Comparison of ENCODE assay signal across 1 cellular context in genomic region chr2:20534913-20535801, GRCh38.
A peak's percentile ranks its signal among the peaks of the same experiment; 100 is the strongest.
TF ChIP-seq lines count a peak whose summit lies in the region.

No MANE protein-coding gene starts in this region.

TF ChIP-seq in HepG2, 621 proteins besides CTCF, POLR2A, EP300 and RAD21 (continued from another document and continues in another):
- TF ChIP-seq ZBED4 (CRISPR knock-in tag; IDR thresholded peaks at IDR 0.05; ENCODE audit: borderline replicate concordance) (peak; percentile 58; the same call in 1 of the 2 replicates), PHF21A (CRISPR knock-in tag; IDR thresholded peaks at IDR 0.05) (0 out of 2 replicates have a peak, but pooled peaks have one; percentile 72), ZNF496 (CRISPR knock-in tag; IDR thresholded peaks at IDR 0.05; ENCODE audit: insufficient replicate concordance) (no peak), SKI (IDR thresholded peaks at IDR 0.05; ENCODE audit: partially characterized antibody) (peak; percentile 40), ATAD3A (CRISPR knock-in tag; IDR thresholded peaks at IDR 0.05) (no peak), ZNF749 (CRISPR knock-in tag; IDR thresholded peaks at IDR 0.05; ENCODE audit: borderline replicate concordance) (no peak), RELA (CRISPR knock-in tag; IDR thresholded peaks at IDR 0.05) (no peak), DNMT3B (CRISPR knock-in tag; conservative IDR thresholded peaks at IDR 0.05) (no peak), MATR3 (CRISPR knock-in tag; IDR thresholded peaks at IDR 0.05) (no peak), GABPA (IDR thresholded peaks at IDR 0.05; ENCODE audit: low read depth, low read length) (no peak), GABPA (CRISPR knock-in tag; IDR thresholded peaks at IDR 0.05; ENCODE audit: low read depth) (0 out of 2 replicates have a peak, but pooled peaks have one; percentile 14), SOX6 (IDR thresholded peaks at IDR 0.05) (no peak), SOX6 (CRISPR knock-in tag; IDR thresholded peaks at IDR 0.05) (peak; percentile 93), ZBTB37 (CRISPR knock-in tag; IDR thresholded peaks at IDR 0.05) (no peak), TARDBP (CRISPR knock-in tag; IDR thresholded peaks at IDR 0.05) (peak; percentile 42; the same call in 1 of the 2 replicates), POLR2G (IDR thresholded peaks at IDR 0.05; ENCODE audit: low read depth, low read length) (no peak), ZBTB20 (CRISPR knock-in tag; IDR thresholded peaks at IDR 0.05; ENCODE audit: borderline replicate concordance, low read depth) (no peak), ZNF678 (CRISPR knock-in tag; IDR thresholded peaks at IDR 0.05) (no peak), XRCC5 (optimal IDR thresholded peaks at IDR 0.05; ENCODE audit: low read length) (peak; percentile 18), RBM39 (IDR thresholded peaks at IDR 0.05; ENCODE audit: low read depth, low read length, poor library complexity, severe bottlenecking) (no peak), ELF3 (CRISPR knock-in tag; IDR thresholded peaks at IDR 0.05) (peak; percentile 51; the same call in 1 of the 2 replicates), SRSF4 (IDR thresholded peaks at IDR 0.05; ENCODE audit: low read depth, low read length, poor library complexity, severe bottlenecking) (no peak), ZNF652 (CRISPR knock-in tag; IDR thresholded peaks at IDR 0.05; ENCODE audit: borderline replicate concordance, low read depth) (no peak), ZBTB39 (CRISPR knock-in tag; IDR thresholded peaks at IDR 0.05) (no peak), ZKSCAN1 (IDR thresholded peaks at IDR 0.05; ENCODE audit: low read length) (no peak), GZF1 (CRISPR knock-in tag; IDR thresholded peaks at IDR 0.05) (no peak), TMF1 (CRISPR knock-in tag; IDR thresholded peaks at IDR 0.05; ENCODE audit: low read depth) (no peak), ZNF430 (CRISPR knock-in tag; IDR thresholded peaks at IDR 0.05) (no peak), RBM22 (optimal IDR thresholded peaks at IDR 0.05; ENCODE audit: low read length) (no peak), KLF6 (CRISPR knock-in tag; IDR thresholded peaks at IDR 0.05) (0 out of 2 replicates have a peak, but pooled peaks have one; percentile 38), TBL1XR1 (IDR thresholded peaks at IDR 0.05; ENCODE audit: borderline replicate concordance, low read length, partially characterized antibody) (peak; percentile 31), MAX (IDR thresholded peaks at IDR 0.05) (no peak), ZNF761 (CRISPR knock-in tag; conservative IDR thresholded peaks at IDR 0.05) (no peak), SMAD1 (CRISPR knock-in tag; IDR thresholded peaks at IDR 0.05; ENCODE audit: borderline replicate concordance, low read depth) (no peak), ZNF605 (CRISPR knock-in tag; IDR thresholded peaks at IDR 0.05) (no peak), ZNF709 (CRISPR knock-in tag; IDR thresholded peaks at IDR 0.05) (no peak), ZNF703 (CRISPR knock-in tag; IDR thresholded peaks at IDR 0.05; ENCODE audit: borderline replicate concordance) (no peak), IRX3 (CRISPR knock-in tag; IDR thresholded peaks at IDR 0.05; ENCODE audit: borderline replicate concordance, low read depth) (no peak), HOXD1 (CRISPR knock-in tag; IDR thresholded peaks at IDR 0.05) (0 out of 2 replicates have a peak, but pooled peaks have one; percentile 27), HDAC1 (CRISPR knock-in tag; IDR thresholded peaks at IDR 0.05) (peak; percentile 41; the same call in 1 of the 2 replicates), SRSF9 (IDR thresholded peaks at IDR 0.05; ENCODE audit: borderline replicate concordance, insufficient read depth, low read depth, low read length, poor library complexity, severe bottlenecking) (no peak)
- TF ChIP-seq, protein P1, sequence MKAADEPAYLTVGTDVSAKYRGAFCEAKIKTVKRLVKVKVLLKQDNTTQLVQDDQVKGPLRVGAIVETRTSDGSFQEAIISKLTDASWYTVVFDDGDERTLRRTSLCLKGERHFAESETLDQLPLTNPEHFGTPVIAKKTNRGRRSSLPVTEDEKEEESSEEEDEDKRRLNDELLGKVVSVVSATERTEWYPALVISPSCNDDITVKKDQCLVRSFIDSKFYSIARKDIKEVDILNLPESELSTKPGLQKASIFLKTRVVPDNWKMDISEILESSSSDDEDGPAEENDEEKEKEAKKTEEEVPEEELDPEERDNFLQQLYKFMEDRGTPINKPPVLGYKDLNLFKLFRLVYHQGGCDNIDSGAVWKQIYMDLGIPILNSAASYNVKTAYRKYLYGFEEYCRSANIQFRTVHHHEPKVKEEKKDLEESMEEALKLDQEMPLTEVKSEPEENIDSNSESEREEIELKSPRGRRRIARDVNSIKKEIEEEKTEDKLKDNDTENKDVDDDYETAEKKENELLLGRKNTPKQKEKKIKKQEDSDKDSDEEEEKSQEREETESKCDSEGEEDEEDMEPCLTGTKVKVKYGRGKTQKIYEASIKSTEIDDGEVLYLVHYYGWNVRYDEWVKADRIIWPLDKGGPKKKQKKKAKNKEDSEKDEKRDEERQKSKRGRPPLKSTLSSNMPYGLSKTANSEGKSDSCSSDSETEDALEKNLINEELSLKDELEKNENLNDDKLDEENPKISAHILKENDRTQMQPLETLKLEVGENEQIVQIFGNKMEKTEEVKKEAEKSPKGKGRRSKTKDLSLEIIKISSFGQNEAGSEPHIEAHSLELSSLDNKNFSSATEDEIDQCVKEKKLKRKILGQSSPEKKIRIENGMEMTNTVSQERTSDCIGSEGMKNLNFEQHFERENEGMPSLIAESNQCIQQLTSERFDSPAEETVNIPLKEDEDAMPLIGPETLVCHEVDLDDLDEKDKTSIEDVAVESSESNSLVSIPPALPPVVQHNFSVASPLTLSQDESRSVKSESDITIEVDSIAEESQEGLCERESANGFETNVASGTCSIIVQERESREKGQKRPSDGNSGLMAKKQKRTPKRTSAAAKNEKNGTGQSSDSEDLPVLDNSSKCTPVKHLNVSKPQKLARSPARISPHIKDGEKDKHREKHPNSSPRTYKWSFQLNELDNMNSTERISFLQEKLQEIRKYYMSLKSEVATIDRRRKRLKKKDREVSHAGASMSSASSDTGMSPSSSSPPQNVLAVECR (CRISPR knock-in tag; IDR thresholded peaks at IDR 0.05; ENCODE audit: borderline replicate concordance) = no peak
- TF ChIP-seq, protein P2, sequence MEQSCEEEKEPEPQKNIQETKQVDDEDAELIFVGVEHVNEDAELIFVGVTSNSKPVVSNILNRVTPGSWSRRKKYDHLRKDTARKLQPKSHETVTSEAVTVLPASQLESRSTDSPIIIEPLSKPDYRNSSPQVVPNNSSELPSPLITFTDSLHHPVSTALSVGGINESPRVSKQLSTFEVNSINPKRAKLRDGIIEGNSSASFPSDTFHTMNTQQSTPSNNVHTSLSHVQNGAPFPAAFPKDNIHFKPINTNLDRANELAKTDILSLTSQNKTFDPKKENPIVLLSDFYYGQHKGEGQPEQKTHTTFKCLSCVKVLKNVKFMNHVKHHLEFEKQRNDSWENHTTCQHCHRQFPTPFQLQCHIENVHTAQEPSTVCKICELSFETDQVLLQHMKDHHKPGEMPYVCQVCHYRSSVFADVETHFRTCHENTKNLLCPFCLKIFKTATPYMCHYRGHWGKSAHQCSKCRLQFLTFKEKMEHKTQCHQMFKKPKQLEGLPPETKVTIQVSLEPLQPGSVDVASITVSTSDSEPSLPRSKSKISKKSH (CRISPR knock-in tag; IDR thresholded peaks at IDR 0.05; ENCODE audit: borderline replicate concordance) = no peak
- TF ChIP-seq, protein P3, sequence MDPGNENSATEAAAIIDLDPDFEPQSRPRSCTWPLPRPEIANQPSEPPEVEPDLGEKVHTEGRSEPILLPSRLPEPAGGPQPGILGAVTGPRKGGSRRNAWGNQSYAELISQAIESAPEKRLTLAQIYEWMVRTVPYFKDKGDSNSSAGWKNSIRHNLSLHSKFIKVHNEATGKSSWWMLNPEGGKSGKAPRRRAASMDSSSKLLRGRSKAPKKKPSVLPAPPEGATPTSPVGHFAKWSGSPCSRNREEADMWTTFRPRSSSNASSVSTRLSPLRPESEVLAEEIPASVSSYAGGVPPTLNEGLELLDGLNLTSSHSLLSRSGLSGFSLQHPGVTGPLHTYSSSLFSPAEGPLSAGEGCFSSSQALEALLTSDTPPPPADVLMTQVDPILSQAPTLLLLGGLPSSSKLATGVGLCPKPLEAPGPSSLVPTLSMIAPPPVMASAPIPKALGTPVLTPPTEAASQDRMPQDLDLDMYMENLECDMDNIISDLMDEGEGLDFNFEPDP (CRISPR knock-in tag; conservative IDR thresholded peaks at IDR 0.05) = no peak
- TF ChIP-seq, protein P4, sequence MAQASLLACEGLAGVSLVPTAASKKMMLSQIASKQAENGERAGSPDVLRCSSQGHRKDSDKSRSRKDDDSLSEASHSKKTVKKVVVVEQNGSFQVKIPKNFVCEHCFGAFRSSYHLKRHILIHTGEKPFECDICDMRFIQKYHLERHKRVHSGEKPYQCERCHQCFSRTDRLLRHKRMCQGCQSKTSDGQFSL (CRISPR knock-in tag; IDR thresholded peaks at IDR 0.05) = peak; percentile 39; the same call in 1 of the 2 replicates
- TF ChIP-seq, protein P5, sequence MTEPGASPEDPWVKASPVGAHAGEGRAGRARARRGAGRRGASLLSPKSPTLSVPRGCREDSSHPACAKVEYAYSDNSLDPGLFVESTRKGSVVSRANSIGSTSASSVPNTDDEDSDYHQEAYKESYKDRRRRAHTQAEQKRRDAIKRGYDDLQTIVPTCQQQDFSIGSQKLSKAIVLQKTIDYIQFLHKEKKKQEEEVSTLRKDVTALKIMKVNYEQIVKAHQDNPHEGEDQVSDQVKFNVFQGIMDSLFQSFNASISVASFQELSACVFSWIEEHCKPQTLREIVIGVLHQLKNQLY (CRISPR knock-in tag; IDR thresholded peaks at IDR 0.05) = 0 out of 2 replicates have a peak, but pooled peaks have one; percentile 38
- TF ChIP-seq, protein P6, sequence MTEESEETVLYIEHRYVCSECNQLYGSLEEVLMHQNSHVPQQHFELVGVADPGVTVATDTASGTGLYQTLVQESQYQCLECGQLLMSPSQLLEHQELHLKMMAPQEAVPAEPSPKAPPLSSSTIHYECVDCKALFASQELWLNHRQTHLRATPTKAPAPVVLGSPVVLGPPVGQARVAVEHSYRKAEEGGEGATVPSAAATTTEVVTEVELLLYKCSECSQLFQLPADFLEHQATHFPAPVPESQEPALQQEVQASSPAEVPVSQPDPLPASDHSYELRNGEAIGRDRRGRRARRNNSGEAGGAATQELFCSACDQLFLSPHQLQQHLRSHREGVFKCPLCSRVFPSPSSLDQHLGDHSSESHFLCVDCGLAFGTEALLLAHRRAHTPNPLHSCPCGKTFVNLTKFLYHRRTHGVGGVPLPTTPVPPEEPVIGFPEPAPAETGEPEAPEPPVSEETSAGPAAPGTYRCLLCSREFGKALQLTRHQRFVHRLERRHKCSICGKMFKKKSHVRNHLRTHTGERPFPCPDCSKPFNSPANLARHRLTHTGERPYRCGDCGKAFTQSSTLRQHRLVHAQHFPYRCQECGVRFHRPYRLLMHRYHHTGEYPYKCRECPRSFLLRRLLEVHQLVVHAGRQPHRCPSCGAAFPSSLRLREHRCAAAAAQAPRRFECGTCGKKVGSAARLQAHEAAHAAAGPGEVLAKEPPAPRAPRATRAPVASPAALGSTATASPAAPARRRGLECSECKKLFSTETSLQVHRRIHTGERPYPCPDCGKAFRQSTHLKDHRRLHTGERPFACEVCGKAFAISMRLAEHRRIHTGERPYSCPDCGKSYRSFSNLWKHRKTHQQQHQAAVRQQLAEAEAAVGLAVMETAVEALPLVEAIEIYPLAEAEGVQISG (CRISPR knock-in tag; IDR thresholded peaks at IDR 0.05) = peak; percentile 60
